ENCODE assay signal across 12 cellular contexts in genomic region chr12:92485356-92486348, GRCh38.
DNase-seq lines count a peak whose midpoint lies in the region; ATAC-seq and TF ChIP-seq lines count a peak whose summit lies in the region.
"Had no signal": no experiment of that assay in that cellular context is flagged by ENCODE, and none has a peak within 500 bp of the region (broad histone marks: within the 10 kb centered on the region; RNA-seq: fewer than 3 reads in every experiment).

No MANE protein-coding gene starts in this region.

- no peak overlapping the region for H4K91ac ChIP-seq in neuronal stem cell (ENCODE audit: low read depth, low read length, poor library complexity)

- H2AFZ ChIP-seq in Loucy (ENCODE audit: low read length) = peak overlapping the region; percentile 4; the same call in 1 of the 2 replicates
- peak overlapping the region; percentile 64 for H2AFZ ChIP-seq in neuronal stem cell (ENCODE audit: low read length)

- H3K4me2 ChIP-seq in Loucy (ENCODE audit: low read depth, low read length, poor library complexity, severe bottlenecking) (no peak overlapping the region), neuronal stem cell (ENCODE audit: insufficient read depth, low read length, poor library complexity, severe bottlenecking) (no peak overlapping the region)

- H3K36me3 Mint-ChIP-seq in CD4-positive, alpha-beta T cell (ENCODE audit: low read depth) = no peaks in the 10 kb centered on the region

- no peaks in the 10 kb centered on the region for H3F3A ChIP-seq in Loucy (ENCODE audit: low read depth)

- H2BK120ac ChIP-seq in neuronal stem cell (ENCODE audit: low read depth, low read length) = no peak overlapping the region

- no peak overlapping the region for H2BK15ac ChIP-seq in neuronal stem cell (ENCODE audit: low read length)

- no peak overlapping the region for H2AK5ac ChIP-seq in neuronal stem cell (ENCODE audit: low read depth, low read length)

- peak overlapping the region; percentile 24 for H3K27ac Mint-ChIP-seq in CD4-positive, alpha-beta T cell

- no peak overlapping the region for H2BK12ac ChIP-seq in neuronal stem cell (ENCODE audit: low read length)

- H3K27me3 Mint-ChIP-seq in CD4-positive, alpha-beta T cell = no peaks in the 10 kb centered on the region

- peaks cover 19% of the 10 kb centered on the region for H3K4me1 Mint-ChIP-seq in CD4-positive, alpha-beta T cell (ENCODE audit: low read depth)

- no peak overlapping the region for H3K23ac ChIP-seq in neuronal stem cell (ENCODE audit: low read depth, low read length, poor library complexity)

- H3K27ac ChIP-seq in CD4-positive, alpha-beta T cell (ENCODE audit: low read depth, low read length) = no peak overlapping the region
- no peak overlapping the region for H3K27ac ChIP-seq in neuronal stem cell (replicated peaks; ENCODE audit: low read length)
- no peak overlapping the region for H3K27ac ChIP-seq in aorta (ENCODE audit: low read depth in 1 of 2, low read length in 2 of 2)
- H3K27ac ChIP-seq: neutrophil had no signal

- no peaks in the 10 kb centered on the region for H3K9me2 ChIP-seq in Loucy (replicated peaks; ENCODE audit: low read depth, low read length)

- no peaks in the 10 kb centered on the region for H3K27me3 ChIP-seq in CD4-positive, alpha-beta T cell (ENCODE audit: control insufficient read depth, insufficient read depth, low read length)
- H3K27me3 ChIP-seq in Loucy (ENCODE audit: insufficient read depth, low read length, poor library complexity, severe bottlenecking) (no peaks in the 10 kb centered on the region), neuronal stem cell (ENCODE audit: control insufficient read depth in 3 of 3, insufficient read depth in 3 of 3, low read depth in 1 of 3, low read length in 3 of 3) (no peaks in the 10 kb centered on the region), aorta (ENCODE audit: control insufficient read depth in 1 of 2, insufficient read depth in 2 of 2, low read length in 1 of 2) (no peaks in the 10 kb centered on the region)
- H3K27me3 ChIP-seq: MG63, neutrophil had no signal

- no peaks in the 10 kb centered on the region for H3K79me1 ChIP-seq in neuronal stem cell (ENCODE audit: low read depth, low read length)

- no peak overlapping the region for H3K14ac ChIP-seq in neuronal stem cell (ENCODE audit: low read length)

- WGBS in neuronal stem cell (ENCODE audit: extremely low coverage in 2 of 2, insufficient read length in 2 of 2, insufficient replicate concordance in 1 of 2), 2 donors = no CpG with 5 or more reads among the region's 6 CpGs
- WGBS in aorta, 2 donors = 64 to 66% methylated on average over 6 of the region's 6 CpGs

- H3K9me3 Mint-ChIP-seq in CD4-positive, alpha-beta T cell = peaks cover 3% of the 10 kb centered on the region

- H3K36me3 ChIP-seq in Loucy (ENCODE audit: insufficient read depth, low read length) = no peaks in the 10 kb centered on the region
- H3K36me3 ChIP-seq in neuronal stem cell (replicated peaks in 1 of 2; ENCODE audit: control insufficient read depth in 2 of 2, insufficient read depth in 2 of 2, low read length in 2 of 2) = no peaks in the 10 kb centered on the region
- H3K36me3 ChIP-seq in aorta (ENCODE audit: control insufficient read depth in 1 of 2, insufficient read depth in 2 of 2, low read length in 1 of 2) = no peaks in the 10 kb centered on the region
- H3K36me3 ChIP-seq: MG63, neutrophil, thoracic aorta had no signal

- no peak overlapping the region for H4K8ac ChIP-seq in neuronal stem cell (ENCODE audit: low read depth, low read length)

- CTCF ChIA-PET in CD4-positive, alpha-beta T cell (lab: Charles Lee) = no interaction called here

- no peak for TF ChIP-seq CTCF in CD4-positive, alpha-beta T cell (IDR thresholded peaks at IDR 0.05)
- TF ChIP-seq CTCF in Loucy (conservative IDR thresholded peaks at IDR 0.05; ENCODE audit: low read length) = no peak
- TF ChIP-seq CTCF in epithelial cell of esophagus (IDR thresholded peaks at IDR 0.05; ENCODE audit: insufficient read depth, low read depth, low read length, missing control alignments) = no peak
- no peak for TF ChIP-seq CTCF in GM10266 (IDR thresholded peaks at IDR 0.05; ENCODE audit: control insufficient read depth, insufficient read depth, low read depth, missing control alignments)

- intact Hi-C loops in CD4-positive, alpha-beta T cell (cut with DNase I, micrococcal nuclease) = no loop called here
- intact Hi-C loops in aorta (cut with DNase I) = no loop called here

- H3K4me3 Mint-ChIP-seq in CD4-positive, alpha-beta T cell = no peak overlapping the region

- ATAC-seq in CD4-positive, alpha-beta T cell (ENCODE audit: poor library complexity) = no peak
- ATAC-seq in activated CD4-positive, CD25-positive, alpha-beta regulatory T cell treated with anti-CD3 and anti-CD28 coated beads, Interleukin-2, amount 50 U/mL, for 24 hours = no peak
- no peak for ATAC-seq in GM18511 (IDR thresholded peaks at IDR 0.05; ENCODE audit: unreplicated experiment)
- no peak for ATAC-seq in aorta (ENCODE audit: low FRiP score)

- H3K4me1 ChIP-seq in Loucy (ENCODE audit: insufficient read depth, low read length, poor library complexity, severe bottlenecking) (no peaks in the 10 kb centered on the region), neuronal stem cell (ENCODE audit: control insufficient read depth in 2 of 2, insufficient read depth in 1 of 2, low read depth in 1 of 2, low read length in 2 of 2) (no peaks in the 10 kb centered on the region), aorta (ENCODE audit: control insufficient read depth in 1 of 2, insufficient read depth in 2 of 2, low read length in 2 of 2) (no peaks in the 10 kb centered on the region)

- H4K20me1 ChIP-seq in Loucy (ENCODE audit: insufficient read depth, low read length, poor library complexity, severe bottlenecking) = no peaks in the 10 kb centered on the region

- H3K4me3 ChIP-seq in Loucy (ENCODE audit: low read length, poor library complexity, severe bottlenecking) (no peak overlapping the region), epithelial cell of esophagus (ENCODE audit: low read length) (no peak overlapping the region), neuronal stem cell (ENCODE audit: low read length in 2 of 2) (no peak overlapping the region), aorta (ENCODE audit: low read length in 2 of 2) (no peak overlapping the region)
- H3K4me3 ChIP-seq: MG63, thoracic aorta had no signal

- H3K18ac ChIP-seq in neuronal stem cell (ENCODE audit: low read length) = no peak overlapping the region

- H3K4ac ChIP-seq in neuronal stem cell (ENCODE audit: low read length) = no peak overlapping the region

- no peaks in the 10 kb centered on the region for H3K79me2 ChIP-seq in Loucy (ENCODE audit: insufficient read depth, low read length)

- no peaks in the 10 kb centered on the region for H3K9me3 ChIP-seq in CD4-positive, alpha-beta T cell (ENCODE audit: control insufficient read depth, low read length)
- no peaks in the 10 kb centered on the region for H3K9me3 ChIP-seq in Loucy (ENCODE audit: insufficient read depth, low read depth, low read length)
- H3K9me3 ChIP-seq in neuronal stem cell (replicated peaks in 1 of 2; ENCODE audit: control insufficient read depth in 2 of 2, insufficient read depth in 1 of 2, low read depth in 1 of 2, low read length in 2 of 2) = no peaks in the 10 kb centered on the region
- H3K9me3 ChIP-seq in aorta (ENCODE audit: control insufficient read depth, low read length) = no peaks in the 10 kb centered on the region
- H3K9me3 ChIP-seq: MG63, neutrophil, thoracic aorta had no signal

- DNase-seq in CD4-positive, alpha-beta T cell = no peak
- DNase-seq in epithelial cell of esophagus (ENCODE audit: low read depth) (peak; percentile 24), neuronal stem cell (ENCODE audit: low spot score) (no peak), GM10266 (ENCODE audit: extremely low spot score) (no peak), aorta (no peak)
- DNase-seq: MG63; stimulated activated CD4-positive, alpha-beta T cell treated with anti-CD3 and anti-CD28 coated beads, Interleukin-2, amount 100 ng/mL, for 48 hours had no signal

- no peak overlapping the region for H3K9ac ChIP-seq in Loucy (ENCODE audit: low read depth, low read length, poor library complexity, severe bottlenecking)
- H3K9ac ChIP-seq in neuronal stem cell (ENCODE audit: low read depth, low read length, poor library complexity) = no peak overlapping the region

- POLR2A ChIA-PET in CD4-positive, alpha-beta T cell (lab: Charles Lee) = no interaction called here

- no peak overlapping the region for H2BK5ac ChIP-seq in neuronal stem cell (ENCODE audit: low read length)
